Comparison of ENCODE assay signal across 12 cellular contexts in the genomic region with DNA sequence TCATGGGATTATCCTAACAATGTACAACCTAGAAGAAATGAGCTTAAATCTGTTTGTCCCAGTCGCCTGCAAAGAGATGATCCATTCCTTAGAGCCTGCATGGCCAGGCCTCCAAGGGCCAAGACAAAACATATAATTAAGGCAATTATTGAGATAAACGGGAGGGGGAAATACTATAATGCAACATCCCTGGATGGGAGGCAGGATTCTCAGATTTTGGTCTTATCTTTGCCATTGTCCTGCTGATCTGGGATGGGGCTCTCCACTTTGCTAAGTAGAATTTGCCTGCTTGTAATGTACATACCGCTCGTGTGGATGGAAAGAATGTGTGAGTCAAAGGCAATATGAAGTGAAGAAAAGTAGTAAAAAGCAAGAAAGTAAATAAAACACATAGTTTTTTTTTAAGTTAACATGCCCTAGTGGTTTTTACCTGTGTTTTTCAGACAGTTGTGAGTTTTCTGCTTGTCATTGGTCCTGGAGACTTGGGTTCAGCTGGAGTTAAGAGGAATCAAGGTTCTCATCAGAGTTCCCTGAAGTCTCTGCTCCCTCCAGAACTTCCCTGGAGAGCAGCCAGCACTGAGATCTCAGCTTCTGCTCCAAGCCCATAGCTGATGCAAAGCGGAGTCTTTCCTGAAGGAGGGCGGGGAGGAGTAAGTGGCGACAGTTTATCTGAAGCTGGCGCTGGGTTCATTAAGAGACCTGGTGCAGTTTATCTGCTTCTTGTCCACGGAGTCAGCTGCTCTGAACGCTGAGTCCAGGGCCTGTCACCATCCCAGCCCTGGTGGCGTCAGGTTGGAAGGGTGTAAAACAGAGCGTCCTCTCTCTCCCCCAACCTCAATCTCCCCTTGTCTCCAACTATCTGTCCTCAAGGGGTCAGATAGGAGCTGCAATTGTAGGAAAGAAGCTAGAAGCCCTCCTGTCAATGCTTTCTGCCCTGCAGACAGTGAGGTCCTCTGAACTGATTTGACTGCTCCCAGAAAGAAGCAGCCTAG. TPM values are rescaled to one million over a fixed set of nuclear protein-coding genes. Genes with fewer than 3 reads are reported as not detected.
DNase-seq lines count a peak whose midpoint lies in the region; ATAC-seq and TF ChIP-seq lines count a peak whose summit lies in the region.
"Had no signal": no experiment of that assay in that cellular context is flagged by ENCODE, and none has a peak within 500 bp of the region (broad histone marks: within the 10 kb centered on the region; RNA-seq: fewer than 3 reads in every experiment).

No MANE protein-coding gene starts in this region.

- H3T11ph ChIP-seq in H9 (ENCODE audit: low read length) = no peak overlapping the region

- no peak overlapping the region for H3K14ac ChIP-seq in H9 (ENCODE audit: insufficient read depth, low read length)

- H3K4me3 ChIP-seq in Panc1 (ENCODE audit: low read depth in 2 of 2, low read length in 2 of 2) (no peak overlapping the region), hepatocyte (no peak overlapping the region)
- H3K4me3 ChIP-seq: left ventricle myocardium inferior had no signal

- H2AFZ ChIP-seq in H9 (ENCODE audit: low read length) (no peak overlapping the region), hepatocyte (no peak overlapping the region)

- no peak overlapping the region for H3K23ac ChIP-seq in H9 (ENCODE audit: insufficient read length, low read depth, low read length)

- no peak overlapping the region for H2BK12ac ChIP-seq in H9 (ENCODE audit: insufficient read length, low read depth, low read length)

- peaks cover 20 to 29% of the 10 kb centered on the region in 2 experiments for H3K4me1 Mint-ChIP-seq in H9

- no peaks in the 10 kb centered on the region for H3K9me2 ChIP-seq in hepatocyte (replicated peaks; ENCODE audit: insufficient read depth)

- H2BK5ac ChIP-seq in H9 (ENCODE audit: insufficient read length, low read length) = no peak overlapping the region

- H3K79me2 ChIP-seq in H9 (ENCODE audit: insufficient read depth, low read length) (no peaks in the 10 kb centered on the region), hepatocyte (no peaks in the 10 kb centered on the region)

- TF ChIP-seq CTCF in H9 (conservative IDR thresholded peaks at IDR 0.05) (peak; percentile 58; the same call in 2 of the 3 replicates), Panc1 (IDR thresholded peaks at IDR 0.05) (peak; percentile 43), hepatocyte (IDR thresholded peaks at IDR 0.05; ENCODE audit: poor library complexity) (no peak)

- ATAC-seq in Panc1 = peak; percentile 62
- peak; percentile 42 for ATAC-seq in sciatic nerve
- no peak for ATAC-seq in GM19351 (IDR thresholded peaks at IDR 0.05; ENCODE audit: unreplicated experiment)

- H3K36me3 ChIP-seq in Panc1 (ENCODE audit: control insufficient read depth, insufficient read depth, low read length) = no peaks in the 10 kb centered on the region
- H3K36me3 ChIP-seq in hepatocyte (replicated peaks; ENCODE audit: insufficient read depth, low read depth) = no peaks in the 10 kb centered on the region
- H3K36me3 ChIP-seq: left ventricle myocardium inferior had no signal

- H3K36me3 Mint-ChIP-seq in H9 (ENCODE audit: insufficient read depth in 1 of 3, low read depth in 3 of 3) = no peaks in the 10 kb centered on the region
- H3K36me3 Mint-ChIP-seq: activated naive CD8-positive, alpha-beta T cell treated with anti-CD3 and anti-CD28 coated beads, Interleukin-2, amount 10 ng/mL, durations not matched to agents 7 days and 5 days had no signal

- CTCF ChIA-PET in Panc1 (lab: Charles Lee) = interaction anchor here (0.7 kb wide), 1 partner anchor 51 kb away, joined by 3 read pairs; no protein-coding TSS in a partner anchor

- no peaks in the 10 kb centered on the region for H3K79me1 ChIP-seq in H9 (ENCODE audit: insufficient read depth, low read depth, low read length, poor library complexity, severe bottlenecking)

- no peaks in the 10 kb centered on the region for H3K4me1 ChIP-seq in H9 (ENCODE audit: insufficient read depth, low read length)
- H3K4me1 ChIP-seq in Panc1 (ENCODE audit: control insufficient read depth, insufficient read depth, low read length) = peaks cover 4% of the 10 kb centered on the region; the same call in 1 of the 2 replicates
- peaks cover 17% of the 10 kb centered on the region for H3K4me1 ChIP-seq in hepatocyte (ENCODE audit: insufficient read depth)
- H3K4me1 ChIP-seq: left ventricle myocardium inferior had no signal

- no peak overlapping the region for H3K9ac ChIP-seq in H9 (ENCODE audit: extremely low read depth, insufficient read length, low read length)

- H3K27ac ChIP-seq in H9 (ENCODE audit: insufficient read length, low read depth, low read length) = no peak overlapping the region
- peak overlapping the region; percentile 20; the same call in 1 of the 2 replicates for H3K27ac ChIP-seq in Panc1 (ENCODE audit: low read length)
- no peak overlapping the region for H3K27ac ChIP-seq in hepatocyte
- H3K27ac ChIP-seq: left ventricle myocardium inferior had no signal

- H2AK5ac ChIP-seq in H9 (ENCODE audit: insufficient read length, low read length) = no peak overlapping the region

- H3K9me3 ChIP-seq in H9 (ENCODE audit: control insufficient read depth, low read depth, low read length) (no peaks in the 10 kb centered on the region), Panc1 (ENCODE audit: control insufficient read depth, insufficient read depth, low read depth, low read length) (no peaks in the 10 kb centered on the region), hepatocyte (ENCODE audit: low read depth) (no peaks in the 10 kb centered on the region)
- H3K9me3 ChIP-seq: left ventricle myocardium inferior had no signal

- no peak overlapping the region for H2BK120ac ChIP-seq in H9 (ENCODE audit: low read depth, low read length, poor library complexity, severe bottlenecking)

- POLR2A ChIA-PET in Panc1 (lab: Charles Lee) = no interaction called here

- H3K4me3 Mint-ChIP-seq in H9 = no peak overlapping the region
- H3K4me3 Mint-ChIP-seq: activated naive CD8-positive, alpha-beta T cell treated with anti-CD3 and anti-CD28 coated beads, Interleukin-2, amount 10 ng/mL, durations not matched to agents 7 days and 5 days had no signal

- H3K9me3 Mint-ChIP-seq in H9 = no peaks in the 10 kb centered on the region; a peak in 1 of 5 replicates
- H3K9me3 Mint-ChIP-seq: activated naive CD8-positive, alpha-beta T cell treated with anti-CD3 and anti-CD28 coated beads, Interleukin-2, amount 10 ng/mL, durations not matched to agents 7 days and 5 days had no signal

- intact Hi-C loops in Panc1 (cut with micrococcal nuclease; ENCODE audit: unreplicated experiment) = no loop called here
- intact Hi-C loops in sciatic nerve (cut with DNase I) = no loop called here
- intact Hi-C loops in posterior cingulate gyrus (cut with DNase I) = no loop called here

- H3K27me3 ChIP-seq in H9 (ENCODE audit: insufficient read depth, low read length) = peaks cover 3% of the 10 kb centered on the region; the same call in 1 of the 2 replicates
- no peaks in the 10 kb centered on the region for H3K27me3 ChIP-seq in Panc1 (ENCODE audit: control insufficient read depth, insufficient read depth, low read length)
- peaks cover 61% of the 10 kb centered on the region for H3K27me3 ChIP-seq in hepatocyte

- WGBS in H9 (ENCODE audit: extremely low coverage, insufficient read length, low lambda C conversion rate) = no CpG with 5 or more reads among the region's 12 CpGs
- WGBS in hepatocyte (ENCODE audit: low lambda C conversion rate, missing lambda C conversion rate) = 30% methylated on average over 12 of the region's 12 CpGs

- no peak overlapping the region for H3K56ac ChIP-seq in H9 (ENCODE audit: insufficient read length, low read depth, low read length)

- H2BK20ac ChIP-seq in H9 (ENCODE audit: low read depth, low read length, poor library complexity, severe bottlenecking) = no peak overlapping the region

- no peak overlapping the region for H3K27ac Mint-ChIP-seq in H9
- H3K27ac Mint-ChIP-seq: activated naive CD8-positive, alpha-beta T cell treated with anti-CD3 and anti-CD28 coated beads, Interleukin-2, amount 10 ng/mL, durations not matched to agents 7 days and 5 days; progenitor cell of endocrine pancreas had no signal

- no peak overlapping the region for H2BK15ac ChIP-seq in H9 (ENCODE audit: low read depth, low read length)

- DNase-seq in H9 (peak; percentile 61), Panc1 (ENCODE audit: low read depth, low spot score) (no peak), hepatocyte (ENCODE audit: low spot score) (peak; percentile 48), sciatic nerve (ENCODE audit: low spot score) (no peak), posterior cingulate gyrus (no peak), kidney tubule cell (ENCODE audit: low spot score) (no peak)
- DNase-seq: activated naive CD8-positive, alpha-beta T cell treated with anti-CD3 and anti-CD28 coated beads, Interleukin-2, amount 10 ng/mL, durations not matched to agents 7 days and 5 days; left ventricle myocardium inferior; NCI-H2029 treated with DMSO at 0.1 percent for 48 hours had no signal

- H3K4ac ChIP-seq in H9 (ENCODE audit: low read depth, low read length) = no peak overlapping the region

- H4K20me1 ChIP-seq in H9 (ENCODE audit: control insufficient read depth, insufficient read depth, insufficient read length) (no peaks in the 10 kb centered on the region), hepatocyte (ENCODE audit: insufficient read depth, poor library complexity, severe bottlenecking) (no peaks in the 10 kb centered on the region)

- H3K18ac ChIP-seq in H9 (ENCODE audit: insufficient read length, low read depth, low read length) = no peak overlapping the region

- H3K27me3 Mint-ChIP-seq in H9 (ENCODE audit: low read depth) = peaks cover 91% of the 10 kb centered on the region

- in situ Hi-C loops in Panc1 (cut with HindIII; ENCODE audit: low pct_unique_long_range_greater_than_20kb, low sequenced_read_pairs) = no loop called here

- no peak overlapping the region for H4K8ac ChIP-seq in H9 (replicated peaks; ENCODE audit: insufficient read length, low read depth, low read length)

- no peaks in the 10 kb centered on the region for H3K23me2 ChIP-seq in H9 (ENCODE audit: insufficient read length, low read depth, low read length, poor library complexity, severe bottlenecking)

- H4K5ac ChIP-seq in H9 (ENCODE audit: insufficient read length, low read depth, low read length) = no peak overlapping the region

- H3K4me2 ChIP-seq in H9 (ENCODE audit: insufficient read depth, insufficient read length, low read length) (no peak overlapping the region), hepatocyte (no peak overlapping the region)

- no peak overlapping the region for H4K91ac ChIP-seq in H9 (ENCODE audit: insufficient read length, low read depth, low read length)

- no TSS peak for BruUV-seq in Panc1 (replicated peaks; lab: Mats Ljungman, UMichigan)

RNA-seq across cellular contexts. Expression of gene HOXB1, which starts 30.1 kb away (rescaled TPM):
- not detected in 2 replicates for total RNA-seq in H9 (2021)
- total RNA-seq in Panc1 (2021; ENCODE audit: unreplicated experiment) = not detected
- polyA plus RNA-seq in Panc1 (2012; ENCODE audit: insufficient read length) = not detected
- not detected in 2 replicates for total RNA-seq in hepatocyte
- polyA plus RNA-seq in hepatocyte = not detected in 2 replicates
- total RNA-seq in sciatic nerve = not detected
- total RNA-seq: activated naive CD8-positive, alpha-beta T cell treated with anti-CD3 and anti-CD28 coated beads, Interleukin-2, amount 10 ng/mL, durations not matched to agents 7 days and 5 days; left ventricle myocardium inferior; T-helper 2 cell treated with Interferon-gamma antibody and Interleukin-4, amounts not matched to agents 100 ng/mL and 5 ng/mL, for 36 hours had no signal

RNA-seq across cellular contexts. Expression of gene HOXB2, which starts 44.2 kb away (rescaled TPM):
- total RNA-seq in H9 (2021) (not detected in 2 replicates), Panc1 (2021; ENCODE audit: unreplicated experiment) (70.1 TPM), hepatocyte (5.6 and 6.7 TPM in 2 replicates), sciatic nerve (23.1 TPM)
- polyA plus RNA-seq in Panc1 (2012; ENCODE audit: insufficient read length) = 66.6 TPM
- 20.7 and 29.9 TPM in 2 replicates for polyA plus RNA-seq in hepatocyte

Comparison
In these comparisons a context has a peak if more than half of its experiments do, and no peak if none do; other contexts are left out.
1. DNase-seq: peak in H9 (single experiment) and hepatocyte (single experiment); none in Panc1 (single experiment), sciatic nerve (single experiment), posterior cingulate gyrus (0 of 10) and kidney tubule cell (single experiment).